12 cellular contexts compared by ENCODE assay signal in the genomic region with DNA sequence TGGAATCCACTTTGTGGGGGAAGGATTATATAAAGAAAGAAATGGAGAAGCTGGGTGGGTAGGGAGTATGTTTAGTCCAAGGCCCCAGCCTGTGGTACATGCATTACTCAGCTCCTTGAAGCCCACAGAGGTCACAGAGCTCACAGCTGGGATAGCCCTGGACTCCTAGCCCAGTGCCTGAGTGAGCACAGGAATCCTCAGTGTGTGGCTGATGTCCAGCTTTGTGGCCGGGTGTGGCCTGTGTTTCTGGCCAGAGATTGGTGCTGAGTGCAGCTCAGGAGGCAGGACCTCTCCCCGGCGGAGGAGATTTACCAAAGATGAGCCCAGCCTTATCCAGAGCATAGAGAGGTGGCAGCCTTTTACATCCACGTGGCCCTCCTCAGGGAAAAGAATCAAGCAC. TPM values are rescaled to one million over a fixed set of nuclear protein-coding genes. Genes with fewer than 3 reads are reported as not detected.
DNase-seq lines count a peak whose midpoint lies in the region; ATAC-seq, FAIRE-seq and TF ChIP-seq lines count a peak whose summit lies in the region.
"Had no signal": no experiment of that assay in that cellular context is flagged by ENCODE, and none has a peak within 500 bp of the region (broad histone marks: within the 10 kb centered on the region; RNA-seq: fewer than 3 reads in every experiment).

No MANE protein-coding gene starts in this region.

- TF ChIP-seq CTCF in adrenal gland (IDR thresholded peaks at IDR 0.05) (no peak), left ventricle myocardium inferior (IDR thresholded peaks at IDR 0.05; ENCODE audit: borderline replicate concordance) (no peak), kidney (IDR thresholded peaks at IDR 0.05; ENCODE audit: borderline replicate concordance, extremely low read depth, insufficient read depth) (no peak)
- TF ChIP-seq CTCF in CD4-positive, alpha-beta T cell (IDR thresholded peaks at IDR 0.05) = no peak

- WGBS in adrenal gland, 4 donors = 42 to 65% (median 51%) methylated on average over 2 to 4 of the region's 4 CpGs

- peak; percentile 88 for DNase-seq in HCEC 1CT
- peak; percentile 64 to 91 (median 86) for DNase-seq in adrenal gland
- peak; percentile 57 for DNase-seq in left ventricle myocardium inferior
- DNase-seq in sciatic nerve (ENCODE audit: low spot score) = no peak
- no peak for DNase-seq in NK-92 (lab: John Stamatoyannopoulos, UW; ENCODE audit: unreplicated experiment)
- no peak for DNase-seq in kidney
- no peak for DNase-seq in NCI-H2107 (lab: John Stamatoyannopoulos, UW)
- no peak for DNase-seq in CD4-positive, alpha-beta T cell
- DNase-seq: DMS 273 treated with DMSO at 0.1 percent for 48 hours, WERI-Rb-1 had no signal

- H3K36me3 ChIP-seq in adrenal gland (replicated peaks in 1 of 2) = no peaks in the 10 kb centered on the region
- no peaks in the 10 kb centered on the region for H3K36me3 ChIP-seq in left ventricle myocardium inferior
- H3K36me3 ChIP-seq in kidney (ENCODE audit: control insufficient read depth in 1 of 2, insufficient read depth in 2 of 2, low read length in 2 of 2) = no peaks in the 10 kb centered on the region
- H3K36me3 ChIP-seq: WERI-Rb-1 had no signal

- H3K9me3 ChIP-seq in adrenal gland (replicated peaks in 1 of 3) (no peaks in the 10 kb centered on the region), left ventricle myocardium inferior (replicated peaks) (no peaks in the 10 kb centered on the region), kidney (ENCODE audit: control insufficient read depth in 1 of 2, low read length in 2 of 2) (no peaks in the 10 kb centered on the region)
- H3K9me3 ChIP-seq in CD4-positive, alpha-beta T cell (ENCODE audit: control insufficient read depth, low read length) = no peaks in the 10 kb centered on the region
- H3K9me3 ChIP-seq: body of pancreas had no signal

- H3K9ac ChIP-seq in kidney (ENCODE audit: low read length in 2 of 2) = no peak overlapping the region

- CTCF ChIA-PET in CD4-positive, alpha-beta T cell (lab: Charles Lee) = no interaction called here

- H3K27me3 Mint-ChIP-seq in CD4-positive, alpha-beta T cell = peaks cover 5% of the 10 kb centered on the region

- H3K36me3 Mint-ChIP-seq in CD4-positive, alpha-beta T cell (ENCODE audit: low read depth) = no peaks in the 10 kb centered on the region

- intact Hi-C loops in adrenal gland (cut with DNase I) (no loop called here), left ventricle myocardium inferior (cut with micrococcal nuclease) (no loop called here), sciatic nerve (cut with DNase I) (no loop called here), kidney (cut with DNase I) (no loop called here)
- intact Hi-C loops in CD4-positive, alpha-beta T cell (cut with DNase I, micrococcal nuclease) = no loop called here

- H3K27ac ChIP-seq in adrenal gland (peak overlapping the region in 3 of 5 donors; percentile 71 to 74 (median 71)), left ventricle myocardium inferior (replicated peaks) (peak overlapping the region; percentile 72), kidney (ENCODE audit: low read depth in 2 of 2, low read length in 2 of 2) (no peak overlapping the region)
- no peak overlapping the region for H3K27ac ChIP-seq in CD4-positive, alpha-beta T cell (ENCODE audit: low read depth, low read length)
- H3K27ac ChIP-seq: body of pancreas, WERI-Rb-1 had no signal

- H3K27me3 ChIP-seq in adrenal gland (no peaks in the 10 kb centered on the region), left ventricle myocardium inferior (ENCODE audit: low read depth) (no peaks in the 10 kb centered on the region)
- no peaks in the 10 kb centered on the region for H3K27me3 ChIP-seq in CD4-positive, alpha-beta T cell (ENCODE audit: control insufficient read depth, insufficient read depth, low read length)
- H3K27me3 ChIP-seq: body of pancreas had no signal

- POLR2A ChIA-PET in CD4-positive, alpha-beta T cell (lab: Charles Lee) = no interaction called here

- H3K4me3 ChIP-seq in adrenal gland = no peak overlapping the region
- no peak overlapping the region for H3K4me3 ChIP-seq in left ventricle myocardium inferior
- no peak overlapping the region for H3K4me3 ChIP-seq in kidney (ENCODE audit: low read length in 2 of 2)
- H3K4me3 ChIP-seq: body of pancreas had no signal

- peak; percentile 71 for ATAC-seq in sciatic nerve
- no peak for ATAC-seq in CD4-positive, alpha-beta T cell (ENCODE audit: poor library complexity)

- H3K4me1 ChIP-seq in adrenal gland (replicated peaks in 1 of 2) (peaks cover 16 to 21% of the 10 kb centered on the region in 2 donors), left ventricle myocardium inferior (peaks cover 30% of the 10 kb centered on the region), kidney (ENCODE audit: control insufficient read depth in 1 of 2, insufficient read depth in 1 of 2, low read depth in 1 of 2, low read length in 2 of 2) (peaks cover 0 to 2% of the 10 kb centered on the region in 2 donors)

- H3K4me3 Mint-ChIP-seq in CD4-positive, alpha-beta T cell = no peak overlapping the region

- peak in 1 of 2 donors; percentile 47 for TF ChIP-seq POLR2A in adrenal gland (IDR thresholded peaks at IDR 0.05)

- FAIRE-seq in kidney (lab: Jason Lieb, UNC) = no peak
- FAIRE-seq: keratinocyte had no signal

- H3K4me1 Mint-ChIP-seq in CD4-positive, alpha-beta T cell (ENCODE audit: low read depth) = no peaks in the 10 kb centered on the region

- no peaks in the 10 kb centered on the region for H3K9me3 Mint-ChIP-seq in CD4-positive, alpha-beta T cell

- no peak overlapping the region for H3K27ac Mint-ChIP-seq in CD4-positive, alpha-beta T cell

RNA-seq across cellular contexts. Expression of a gene that starts 7.6 kb away (rescaled TPM):
- total RNA-seq in adrenal gland (1 to 10 TPM in 4 of 8 donors, under 1 TPM in 3, not detected in 1; 0.48 to 2.5 (median 1.2) TPM), left ventricle myocardium inferior (0.14 TPM), sciatic nerve (0.13 TPM), kidney (0.41 TPM)
- polyA plus RNA-seq in adrenal gland (1 to 10 TPM in 1 of 3 donors, under 1 TPM in 1, not detected in 1; 0.64 to 5.1 TPM), kidney (ENCODE audit: insufficient read depth, low read depth, low replicate concordance) (not detected)
- not detected for total RNA-seq in CD4-positive, alpha-beta T cell
- polyA plus RNA-seq: keratinocyte had no signal

RNA-seq across cellular contexts. Expression of a gene that starts 40.9 kb away (rescaled TPM):
- total RNA-seq in adrenal gland (100 to 1,000 TPM in 1 of 8 donors, 10 to 100 TPM in 5, 1 to 10 TPM in 2; 6.5 to 103 (median 18.7) TPM), left ventricle myocardium inferior (54.6 TPM), sciatic nerve (13.0 TPM), kidney (30.1 TPM)
- polyA plus RNA-seq in adrenal gland (10 to 100 TPM in 2 of 3 donors, 1 to 10 TPM in 1; 6.3 to 20.9 (median 13.0) TPM), kidney (ENCODE audit: insufficient read depth, low read depth, low replicate concordance) (65.1 TPM)
- total RNA-seq in CD4-positive, alpha-beta T cell = not detected
- polyA plus RNA-seq: keratinocyte had no signal

Comparison
In these comparisons a context has a peak if more than half of its experiments do, and no peak if none do; other contexts are left out.
1. DNase-seq: peak in HCEC 1CT (single experiment), adrenal gland (7 of 7) and left ventricle myocardium inferior (single experiment); none in sciatic nerve (single experiment), NK-92 (single experiment), kidney (single experiment), NCI-H2107 (single experiment) and CD4-positive, alpha-beta T cell (0 of 10).
2. H3K27ac ChIP-seq: peak in adrenal gland (3 of 5) and left ventricle myocardium inferior (single experiment); none in kidney (0 of 2) and CD4-positive, alpha-beta T cell (single experiment).
3. RNA of a gene that starts 40.9 kb away (total RNA-seq): 54.6 TPM in left ventricle myocardium inferior (single experiment), 30.1 TPM in kidney (single experiment), 6.5 to 103 TPM in adrenal gland and 13.0 TPM in sciatic nerve (single experiment); not detected in CD4-positive, alpha-beta T cell; every median in the first group is over 4 times any median in the second.